In genomic region chr1:205287723-205288122, GRCh38 we compare ENCODE assay signal across 1 cellular context.
TF ChIP-seq lines count a peak whose summit lies in the region.

No MANE protein-coding gene starts in this region.

TF ChIP-seq in IMR-90, 13 proteins besides CTCF, POLR2A, EP300 and RAD21:
- TF ChIP-seq, protein P1, sequence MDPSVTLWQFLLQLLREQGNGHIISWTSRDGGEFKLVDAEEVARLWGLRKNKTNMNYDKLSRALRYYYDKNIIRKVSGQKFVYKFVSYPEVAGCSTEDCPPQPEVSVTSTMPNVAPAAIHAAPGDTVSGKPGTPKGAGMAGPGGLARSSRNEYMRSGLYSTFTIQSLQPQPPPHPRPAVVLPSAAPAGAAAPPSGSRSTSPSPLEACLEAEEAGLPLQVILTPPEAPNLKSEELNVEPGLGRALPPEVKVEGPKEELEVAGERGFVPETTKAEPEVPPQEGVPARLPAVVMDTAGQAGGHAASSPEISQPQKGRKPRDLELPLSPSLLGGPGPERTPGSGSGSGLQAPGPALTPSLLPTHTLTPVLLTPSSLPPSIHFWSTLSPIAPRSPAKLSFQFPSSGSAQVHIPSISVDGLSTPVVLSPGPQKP (IDR thresholded peaks at IDR 0.05; ENCODE audit: borderline replicate concordance, low read depth, low read length), result no peak
- no peak for TF ChIP-seq USF2 (IDR thresholded peaks at IDR 0.05; ENCODE audit: low read depth, low read length)
- no peak for TF ChIP-seq MAZ (IDR thresholded peaks at IDR 0.05; ENCODE audit: borderline replicate concordance, low read depth, low read length)
- no peak for TF ChIP-seq MAFK (IDR thresholded peaks at IDR 0.05; ENCODE audit: low read depth, low read length)
- no peak for TF ChIP-seq FOS (IDR thresholded peaks at IDR 0.05; ENCODE audit: low read depth, low read length)
- TF ChIP-seq NFE2L2 (IDR thresholded peaks at IDR 0.05; ENCODE audit: low read depth, low read length), result no peak
- TF ChIP-seq BHLHE40 (IDR thresholded peaks at IDR 0.05; ENCODE audit: low read depth, low read length), result no peak
- no peak for TF ChIP-seq CEBPB (IDR thresholded peaks at IDR 0.05; ENCODE audit: low read depth, low read length)
- TF ChIP-seq RCOR1 (IDR thresholded peaks at IDR 0.05; ENCODE audit: insufficient replicate concordance, low read length), result no peak
- TF ChIP-seq SMC3 (IDR thresholded peaks at IDR 0.05; ENCODE audit: low read depth, low read length), result no peak
- no peak for TF ChIP-seq CHD1 (IDR thresholded peaks at IDR 0.05; ENCODE audit: low read depth, low read length)
- TF ChIP-seq RFX5 (IDR thresholded peaks at IDR 0.05; ENCODE audit: low read depth, low read length), result no peak
- no peak for TF ChIP-seq MXI1 (IDR thresholded peaks at IDR 0.05; ENCODE audit: borderline replicate concordance, low read depth, low read length)
